Comparison of ENCODE assay signal across 8 cellular contexts in the genomic region with DNA sequence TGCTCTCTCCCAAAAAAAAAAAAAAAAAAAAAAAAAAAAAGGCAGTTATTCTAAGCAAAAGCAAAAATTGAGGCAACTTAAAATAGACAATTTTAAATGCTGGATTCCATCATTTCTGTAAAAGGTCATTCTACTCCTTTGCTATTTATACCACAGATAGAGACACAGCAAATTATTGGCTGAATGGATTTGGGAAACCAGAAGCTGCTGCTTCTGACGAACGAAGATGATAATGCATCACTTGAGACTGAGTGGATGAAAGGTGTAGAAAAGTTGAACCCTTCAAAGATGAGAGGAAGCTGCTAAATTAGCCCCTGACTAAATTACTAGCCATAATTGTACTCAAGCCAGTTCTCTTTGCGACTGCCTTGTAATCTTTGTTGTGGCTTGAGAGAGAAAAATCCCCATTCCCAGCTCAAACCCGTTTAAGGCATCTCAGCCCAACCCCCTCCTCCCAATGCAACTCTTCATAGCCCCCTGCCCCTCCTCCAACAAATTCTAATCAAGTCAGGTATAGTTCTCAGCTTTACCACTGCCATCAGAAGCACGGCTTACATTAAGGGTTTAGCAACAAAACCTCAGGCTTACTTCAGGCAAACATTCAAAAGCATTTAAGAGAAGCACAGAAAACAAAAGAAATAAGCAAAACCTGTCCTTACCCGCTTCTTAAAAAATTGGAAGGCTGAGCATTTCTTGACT. TPM values are rescaled to one million over a fixed set of nuclear protein-coding genes. Genes with fewer than 3 reads are reported as not detected.
DNase-seq lines count a peak whose midpoint lies in the region; ATAC-seq and TF ChIP-seq lines count a peak whose summit lies in the region.

No MANE protein-coding gene starts in this region.

- H2BK12ac ChIP-seq in H9 (ENCODE audit: insufficient read length, low read depth, low read length), result no peak overlapping the region

- H3K4me2 ChIP-seq in H9 (ENCODE audit: insufficient read depth, insufficient read length, low read length), result peak overlapping the region; percentile 78

- no peaks in the 10 kb centered on the region for H3K79me1 ChIP-seq in H9 (ENCODE audit: insufficient read depth, low read depth, low read length, poor library complexity, severe bottlenecking)

- no peak overlapping the region for H4K8ac ChIP-seq in H9 (replicated peaks; ENCODE audit: insufficient read length, low read depth, low read length)

- no peak overlapping the region for H2BK120ac ChIP-seq in H9 (ENCODE audit: low read depth, low read length, poor library complexity, severe bottlenecking)

- peak overlapping the region; percentile 64 to 89 for H3K4me3 Mint-ChIP-seq in H9

- no peak overlapping the region for H4K91ac ChIP-seq in H9 (ENCODE audit: insufficient read length, low read depth, low read length)

- H3K36me3 ChIP-seq in A673 (ENCODE audit: insufficient read depth, low read length, poor library complexity, severe bottlenecking), result no peaks in the 10 kb centered on the region
- H3K36me3 ChIP-seq in mucosa of rectum (ENCODE audit: control insufficient read depth in 2 of 2, insufficient read depth in 2 of 2, low read length in 2 of 2), result no peaks in the 10 kb centered on the region

- TF ChIP-seq CTCF in A673 (conservative IDR thresholded peaks at IDR 0.05; ENCODE audit: low read depth, low read length) (no peak), H9 (conservative IDR thresholded peaks at IDR 0.05) (no peak)

- H3K4me1 ChIP-seq in A673 (ENCODE audit: insufficient read depth, low read length, poor library complexity, severe bottlenecking), result peaks cover 6% of the 10 kb centered on the region
- 0 out of 2 replicates have a peak, but pooled peaks cover 2% of the 10 kb centered on the region for H3K4me1 ChIP-seq in H9 (ENCODE audit: insufficient read depth, low read length)
- no peaks in the 10 kb centered on the region for H3K4me1 ChIP-seq in mucosa of rectum (ENCODE audit: control insufficient read depth in 2 of 2, insufficient read depth in 2 of 2, low read length in 2 of 2)

- no peaks in the 10 kb centered on the region for H3K79me2 ChIP-seq in H9 (ENCODE audit: insufficient read depth, low read length)

- no peak overlapping the region for H3K27ac ChIP-seq in A673 (ENCODE audit: low read depth, low read length, poor library complexity, severe bottlenecking)
- no peak overlapping the region for H3K27ac ChIP-seq in H9 (ENCODE audit: insufficient read length, low read depth, low read length)
- peak overlapping the region; percentile 95 for H3K27ac ChIP-seq in caudate nucleus (ENCODE audit: low read depth, low read length)
- no peak overlapping the region for H3K27ac ChIP-seq in mucosa of rectum (ENCODE audit: low read depth in 2 of 2, low read length in 2 of 2)

- H3K27me3 ChIP-seq in A673 (replicated peaks; ENCODE audit: insufficient read depth, low read depth, low read length, poor library complexity) (peaks cover 3% of the 10 kb centered on the region), H9 (ENCODE audit: insufficient read depth, low read length) (no peaks in the 10 kb centered on the region), mucosa of rectum (ENCODE audit: control insufficient read depth in 2 of 2, insufficient read depth in 2 of 2, low read length in 2 of 2) (peaks cover 15 to 21% of the 10 kb centered on the region in 2 donors)

- no peak overlapping the region for H3K9ac ChIP-seq in H9 (ENCODE audit: extremely low read depth, insufficient read length, low read length)
- H3K9ac ChIP-seq in mucosa of rectum (ENCODE audit: low read depth in 1 of 2, low read length in 2 of 2), result no peak overlapping the region

- H3K23me2 ChIP-seq in H9 (ENCODE audit: insufficient read length, low read depth, low read length, poor library complexity, severe bottlenecking), result peaks cover 10% of the 10 kb centered on the region

- H4K20me1 ChIP-seq in H9 (ENCODE audit: control insufficient read depth, insufficient read depth, insufficient read length), result no peaks in the 10 kb centered on the region

- H3K36me3 Mint-ChIP-seq in H9 (ENCODE audit: insufficient read depth in 1 of 3, low read depth in 3 of 3), result no peaks in the 10 kb centered on the region

- DNase-seq in A673 (ENCODE audit: low spot score) (no peak), H9 (no peak), caudate nucleus (lab: John Stamatoyannopoulos, UW) (peak in 14 of 61 donors; percentile 14 to 57 (median 37)), SKM-1 (lab: John Stamatoyannopoulos, UW; ENCODE audit: unreplicated experiment) (no peak)
- no peak for DNase-seq in stimulated activated naive CD4-positive, alpha-beta T cell (lab: John Stamatoyannopoulos, UW)

- no peak overlapping the region for H3K23ac ChIP-seq in H9 (ENCODE audit: insufficient read length, low read depth, low read length)

- intact Hi-C loops in A673 (cut with micrococcal nuclease; ENCODE audit: unreplicated experiment), result no loop called here

- no peak overlapping the region for H2BK20ac ChIP-seq in H9 (ENCODE audit: low read depth, low read length, poor library complexity, severe bottlenecking)

- H3K9me3 Mint-ChIP-seq in H9, result peaks cover 0 to 3% of the 10 kb centered on the region in 2 experiments; a peak in 1 of 5 replicates

- H2AK5ac ChIP-seq in H9 (ENCODE audit: insufficient read length, low read length), result no peak overlapping the region

- no peak overlapping the region for H2AFZ ChIP-seq in H9 (ENCODE audit: low read length)

- H3K9me3 ChIP-seq in A673 (ENCODE audit: low read depth, low read length, poor library complexity, severe bottlenecking) (no peaks in the 10 kb centered on the region), H9 (ENCODE audit: control insufficient read depth, low read depth, low read length) (no peaks in the 10 kb centered on the region), mucosa of rectum (ENCODE audit: control insufficient read depth in 2 of 2, low read length in 2 of 2) (no peaks in the 10 kb centered on the region)

- no peak overlapping the region for H2BK15ac ChIP-seq in H9 (ENCODE audit: low read depth, low read length)

- ATAC-seq in GM21825 (IDR thresholded peaks at IDR 0.05; ENCODE audit: unreplicated experiment) (no peak), HG02759 (IDR thresholded peaks at IDR 0.05; ENCODE audit: unreplicated experiment) (no peak)

- no peak overlapping the region for H2BK5ac ChIP-seq in H9 (ENCODE audit: insufficient read length, low read length)

- H3K27ac Mint-ChIP-seq in H9, result peak overlapping the region in 1 of 3 experiments; percentile 8; a peak in 1 of 7 replicates

- no peak overlapping the region for H4K5ac ChIP-seq in H9 (ENCODE audit: insufficient read length, low read depth, low read length)

- BruUV-seq in A673 (replicated peaks; lab: Mats Ljungman, UMichigan), result no TSS peak

- no peak overlapping the region for H3K18ac ChIP-seq in H9 (ENCODE audit: insufficient read length, low read depth, low read length)

- POLR2A ChIA-PET in A673 (lab: Charles Lee; ENCODE audit: low non-redundant PET), result interaction anchor here (0.6 kb wide), 1 partner anchor 18 kb away, joined by 14 read pairs; no protein-coding TSS in a partner anchor

- peaks cover 50 to 56% of the 10 kb centered on the region in 2 experiments for H3K4me1 Mint-ChIP-seq in H9

- peaks cover 40% of the 10 kb centered on the region for H3K27me3 Mint-ChIP-seq in H9 (ENCODE audit: low read depth)

- CTCF ChIA-PET in A673 (lab: Charles Lee), result no interaction called here

- no peak overlapping the region for H3K4ac ChIP-seq in H9 (ENCODE audit: low read depth, low read length)

- WGBS in H9 (ENCODE audit: extremely low coverage, insufficient read length, low lambda C conversion rate), result no CpG with 5 or more reads among the region's 6 CpGs

- no peak overlapping the region for H3T11ph ChIP-seq in H9 (ENCODE audit: low read length)

- H3K56ac ChIP-seq in H9 (ENCODE audit: insufficient read length, low read depth, low read length), result no peak overlapping the region

- H3K4me3 ChIP-seq in A673 (ENCODE audit: low read depth, low read length, poor library complexity, severe bottlenecking) (peak overlapping the region; percentile 55), mucosa of rectum (ENCODE audit: low read length in 2 of 2) (peak overlapping the region; percentile 46 to 65)

- H3K14ac ChIP-seq in H9 (ENCODE audit: insufficient read depth, low read length), result no peak overlapping the region

RNA-seq across cellular contexts. Expression of gene SGK1, which starts 1.0 kb away (rescaled TPM):
- 40.0 and 73.3 TPM in 2 replicates for total RNA-seq in A673 (2021)
- 7.8 and 8.2 TPM in 2 replicates for total RNA-seq in H9 (2021)
